12 cellular contexts compared by ENCODE assay signal in the genomic region with DNA sequence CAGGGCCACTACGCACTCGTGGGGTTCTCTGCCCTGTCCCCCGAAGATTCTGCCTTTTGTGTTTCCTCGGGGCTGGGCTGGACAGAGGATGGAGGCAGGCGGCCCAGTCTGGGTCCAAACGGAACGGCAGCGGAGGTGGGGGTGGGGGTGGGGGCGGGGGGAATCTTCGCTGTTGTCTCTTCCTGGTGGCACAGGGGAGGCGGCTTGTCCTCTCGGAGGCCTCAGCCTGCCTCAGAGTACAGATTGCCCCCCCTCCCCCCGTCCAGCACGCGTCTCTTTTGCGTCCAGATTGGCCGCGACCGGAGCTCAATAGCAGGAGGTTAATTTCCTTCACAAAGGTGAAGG. TPM values are rescaled to one million over a fixed set of nuclear protein-coding genes. Genes with fewer than 3 reads are reported as not detected.
DNase-seq lines count a peak whose midpoint lies in the region; ATAC-seq and TF ChIP-seq lines count a peak whose summit lies in the region.
"Had no signal": no experiment of that assay in that cellular context is flagged by ENCODE, and none has a peak within 500 bp of the region (broad histone marks: within the 10 kb centered on the region; RNA-seq: fewer than 3 reads in every experiment).

No MANE protein-coding gene starts in this region.

- peak overlapping the region; percentile 39 for H3K4me3 ChIP-seq in HUES64 (ENCODE audit: low read length)
- H3K4me3 ChIP-seq: right lobe of liver had no signal

- intact Hi-C loops in activated T-helper 1 cell treated with anti-CD3 and anti-CD28 coated beads, Interleukin-12 subunit alpha, Interleukin-12 subunit beta, Interleukin-2, Interleukin-4 antibody, amounts not matched to agents 30 ng/mL and 10 ng/mL and 1 ng/mL, durations not matched to agents 14 hours and 24 hours and 36 hours (cut with micrococcal nuclease) = loop anchor here (2.0 kb wide), 1 partner anchor 1028 kb away; no protein-coding TSS in a partner anchor
- intact Hi-C loops in CD14-positive monocyte (cut with micrococcal nuclease) = no loop called here

- DNase-seq in NCI-H2081 (lab: John Stamatoyannopoulos, UW) (peak; percentile 68 to 81), NCI-H2081 treated with DMSO at 0.1 percent for 48 hours (lab: John Stamatoyannopoulos, UW) (no peak), naive B cell (no peak), CD14-positive monocyte (ENCODE audit: low spot score) (no peak), epidermal melanocyte (ENCODE audit: insufficient read length, low spot score) (no peak)
- no peak for DNase-seq in activated T-helper 1 cell treated with anti-CD3 and anti-CD28 coated beads, Interleukin-12 subunit alpha, Interleukin-12 subunit beta, Interleukin-2, Interleukin-4 antibody, amounts not matched to agents 30 ng/mL and 10 ng/mL and 1 ng/mL, durations not matched to agents 14 hours and 24 hours and 36 hours (ENCODE audit: low spot score)
- DNase-seq: foreskin melanocyte, right lobe of liver had no signal

- peaks cover 100% of the 10 kb centered on the region for H3K27me3 ChIP-seq in HUES64 (ENCODE audit: insufficient read depth, low read length)

- H3K27me3 Mint-ChIP-seq in activated T-helper 1 cell treated with anti-CD3 and anti-CD28 coated beads, Interleukin-12 subunit alpha, Interleukin-12 subunit beta, Interleukin-2, Interleukin-4 antibody, amounts not matched to agents 30 ng/mL and 10 ng/mL and 1 ng/mL, durations not matched to agents 14 hours and 24 hours and 36 hours (ENCODE audit: insufficient read depth) = peaks cover 62% of the 10 kb centered on the region
- H3K27me3 Mint-ChIP-seq in naive B cell = peaks cover 44 to 69% (median 67%) of the 10 kb centered on the region in 3 donors
- peaks cover 78 to 91% (median 80%) of the 10 kb centered on the region in 3 donors for H3K27me3 Mint-ChIP-seq in CD14-positive monocyte (ENCODE audit: low read depth in 3 of 3)

- peak overlapping the region; percentile 41; the same call in 1 of the 2 replicates for H3K27ac ChIP-seq in HUES64 (ENCODE audit: low read depth, low read length)
- H3K27ac ChIP-seq: right lobe of liver had no signal

- peak overlapping the region; percentile 73 for H3K27ac Mint-ChIP-seq in activated T-helper 1 cell treated with anti-CD3 and anti-CD28 coated beads, Interleukin-12 subunit alpha, Interleukin-12 subunit beta, Interleukin-2, Interleukin-4 antibody, amounts not matched to agents 30 ng/mL and 10 ng/mL and 1 ng/mL, durations not matched to agents 14 hours and 24 hours and 36 hours
- H3K27ac Mint-ChIP-seq in naive B cell (peak overlapping the region in 1 of 6 donors; percentile 65), CD14-positive monocyte (no peak overlapping the region)

- no peaks in the 10 kb centered on the region for H3K9me3 ChIP-seq in HUES64 (ENCODE audit: insufficient read depth, low read depth, low read length)
- H3K9me3 ChIP-seq: right lobe of liver had no signal

- no peaks in the 10 kb centered on the region for H3K36me3 ChIP-seq in HUES64 (ENCODE audit: insufficient read depth, low read length)
- H3K36me3 ChIP-seq: right lobe of liver had no signal

- no peak for ATAC-seq in naive B cell (ENCODE audit: low read depth in 2 of 2)
- ATAC-seq in HG02840 (IDR thresholded peaks at IDR 0.05; ENCODE audit: low FRiP score, unreplicated experiment) = no peak
- ATAC-seq: right lobe of liver had no signal

- peaks cover 33% of the 10 kb centered on the region for H3K4me1 Mint-ChIP-seq in activated T-helper 1 cell treated with anti-CD3 and anti-CD28 coated beads, Interleukin-12 subunit alpha, Interleukin-12 subunit beta, Interleukin-2, Interleukin-4 antibody, amounts not matched to agents 30 ng/mL and 10 ng/mL and 1 ng/mL, durations not matched to agents 14 hours and 24 hours and 36 hours (ENCODE audit: low read depth)
- H3K4me1 Mint-ChIP-seq in naive B cell (peaks cover 24 to 36% (median 31%) of the 10 kb centered on the region in 3 donors), CD14-positive monocyte (peaks cover 44% of the 10 kb centered on the region)

- H3K4me3 Mint-ChIP-seq in activated T-helper 1 cell treated with anti-CD3 and anti-CD28 coated beads, Interleukin-12 subunit alpha, Interleukin-12 subunit beta, Interleukin-2, Interleukin-4 antibody, amounts not matched to agents 30 ng/mL and 10 ng/mL and 1 ng/mL, durations not matched to agents 14 hours and 24 hours and 36 hours = peak overlapping the region; percentile 51
- H3K4me3 Mint-ChIP-seq in naive B cell (peak overlapping the region in 6 of 8 donors; percentile 57 to 78 (median 71)), CD14-positive monocyte (peak overlapping the region in 1 of 2 donors; percentile 77)

- H3K4me1 ChIP-seq in HUES64 (ENCODE audit: insufficient read depth, low read length) = peaks cover 34% of the 10 kb centered on the region

- H3K36me3 Mint-ChIP-seq in activated T-helper 1 cell treated with anti-CD3 and anti-CD28 coated beads, Interleukin-12 subunit alpha, Interleukin-12 subunit beta, Interleukin-2, Interleukin-4 antibody, amounts not matched to agents 30 ng/mL and 10 ng/mL and 1 ng/mL, durations not matched to agents 14 hours and 24 hours and 36 hours (ENCODE audit: low read depth) = peaks cover 10% of the 10 kb centered on the region
- H3K36me3 Mint-ChIP-seq in naive B cell = peaks cover 5 to 7% of the 10 kb centered on the region in 2 donors
- H3K36me3 Mint-ChIP-seq in CD14-positive monocyte = peaks cover 5 to 8% of the 10 kb centered on the region in 2 donors

- TF ChIP-seq CTCF in CD14-positive monocyte (IDR thresholded peaks at IDR 0.05) = no peak

- H3K9ac ChIP-seq in HUES64 (ENCODE audit: low read depth, low read length) = peak overlapping the region; percentile 39; the same call in 1 of the 2 replicates

- no peaks in the 10 kb centered on the region for H3K9me3 Mint-ChIP-seq in activated T-helper 1 cell treated with anti-CD3 and anti-CD28 coated beads, Interleukin-12 subunit alpha, Interleukin-12 subunit beta, Interleukin-2, Interleukin-4 antibody, amounts not matched to agents 30 ng/mL and 10 ng/mL and 1 ng/mL, durations not matched to agents 14 hours and 24 hours and 36 hours
- no peaks in the 10 kb centered on the region for H3K9me3 Mint-ChIP-seq in naive B cell
- peaks cover 0 to 29% (median 6%) of the 10 kb centered on the region in 7 donors for H3K9me3 Mint-ChIP-seq in CD14-positive monocyte

- WGBS in HUES64 = under 1% methylated on average over 17 of the region's 19 CpGs

RNA-seq across cellular contexts. Expression of a gene that starts 1.4 kb away (rescaled TPM):
- 0.90 TPM for polyA plus RNA-seq in HUES64 (2013, experiment 1 of 2)
- 2.0 TPM for polyA plus RNA-seq in HUES64 (2013, experiment 2 of 2)
- 30.1 and 32.3 TPM in 2 replicates for total RNA-seq in activated T-helper 1 cell treated with anti-CD3 and anti-CD28 coated beads, Interleukin-12 subunit alpha, Interleukin-12 subunit beta, Interleukin-2, Interleukin-4 antibody, amounts not matched to agents 30 ng/mL and 10 ng/mL and 1 ng/mL, durations not matched to agents 14 hours and 24 hours and 36 hours
- polyA plus RNA-seq in naive B cell (ENCODE audit: low read depth in 6 of 6) (not detected), CD14-positive monocyte (not detected)
- total RNA-seq: mesenteric fat pad, right lobe of liver had no signal
- polyA plus RNA-seq: AG04450 had no signal

Comparison
In these comparisons a context has a peak if more than half of its experiments do, and no peak if none do; other contexts are left out.
1. DNase-seq: peak in NCI-H2081 (2 of 2); none in NCI-H2081 treated with DMSO at 0.1 percent for 48 hours (single experiment), activated T-helper 1 cell treated with anti-CD3 and anti-CD28 coated beads, Interleukin-12 subunit alpha, Interleukin-12 subunit beta, Interleukin-2, Interleukin-4 antibody, amounts not matched to agents 30 ng/mL and 10 ng/mL and 1 ng/mL, durations not matched to agents 14 hours and 24 hours and 36 hours (single experiment), naive B cell (single experiment), CD14-positive monocyte (single experiment) and epidermal melanocyte (single experiment).